Comparison of ENCODE assay signal across 10 cellular contexts in the genomic region with DNA sequence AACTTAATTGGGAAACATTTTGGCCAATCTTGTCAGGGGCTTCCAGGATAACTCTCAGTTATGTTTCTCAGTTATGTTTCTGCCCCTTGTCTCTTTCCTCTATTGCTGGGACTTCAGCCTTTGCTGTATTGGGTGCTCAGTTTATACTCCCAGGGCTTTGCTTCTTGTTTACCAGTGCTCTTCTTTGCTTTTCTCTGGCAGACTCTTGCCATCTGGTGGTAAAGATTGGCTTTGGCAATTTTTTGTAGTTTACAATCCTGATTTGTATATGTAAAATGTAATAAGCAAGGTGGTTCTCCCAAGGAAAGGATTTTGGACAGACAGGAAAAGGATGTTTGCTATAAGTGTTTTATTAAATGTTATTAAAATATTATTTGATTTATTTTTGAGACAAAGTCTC. TPM values are rescaled to one million over a fixed set of nuclear protein-coding genes. Genes with fewer than 3 reads are reported as not detected.
A peak's percentile ranks its signal among the peaks of the same experiment; 100 is the strongest.
DNase-seq lines count a peak whose midpoint lies in the region; ATAC-seq, FAIRE-seq and TF ChIP-seq lines count a peak whose summit lies in the region.
"Had no signal": no experiment of that assay in that cellular context is flagged by ENCODE, and none has a peak within 500 bp of the region (broad histone marks: within the 10 kb centered on the region; RNA-seq: fewer than 3 reads in every experiment).

No MANE protein-coding gene starts in this region.

- H2BK120ac ChIP-seq in neuronal stem cell (ENCODE audit: low read depth, low read length): no peak overlapping the region

- no peak overlapping the region for H2BK12ac ChIP-seq in neuronal stem cell (ENCODE audit: low read length)

- H3K79me2 ChIP-seq in OCI-LY1 (ENCODE audit: insufficient read depth, low read length) (0 out of 2 replicates have a peak, but pooled peaks cover 2% of the 10 kb centered on the region), endothelial cell of umbilical vein (ENCODE audit: control insufficient read depth, insufficient read depth, low read length) (no peaks in the 10 kb centered on the region)

- no peaks in the 10 kb centered on the region for H3K9me2 ChIP-seq in OCI-LY1 (ENCODE audit: low read depth, low read length)

- no peak overlapping the region for H3K4me2 ChIP-seq in OCI-LY1 (ENCODE audit: low read length)
- H3K4me2 ChIP-seq in endothelial cell of umbilical vein (ENCODE audit: insufficient read depth, low read length): no peak overlapping the region
- H3K4me2 ChIP-seq in neuronal stem cell (ENCODE audit: insufficient read depth, low read length, poor library complexity, severe bottlenecking): no peak overlapping the region

- H2BK5ac ChIP-seq in neuronal stem cell (ENCODE audit: low read length): no peak overlapping the region

- no peaks in the 10 kb centered on the region for H3K4me1 Mint-ChIP-seq in activated CD4-positive, alpha-beta memory T cell treated with anti-CD3 and anti-CD28 coated beads for 36 hours (ENCODE audit: low read depth)

- H3K4ac ChIP-seq in neuronal stem cell (ENCODE audit: low read length): no peak overlapping the region

- H2BK15ac ChIP-seq in neuronal stem cell (ENCODE audit: low read length): no peak overlapping the region

- H2AFZ ChIP-seq in OCI-LY1 (ENCODE audit: low read length) (no peak overlapping the region), endothelial cell of umbilical vein (ENCODE audit: low read depth, low read length) (no peak overlapping the region), neuronal stem cell (ENCODE audit: low read length) (no peak overlapping the region)

- no peak overlapping the region for H4K91ac ChIP-seq in neuronal stem cell (ENCODE audit: low read depth, low read length, poor library complexity)

- peaks cover 6% of the 10 kb centered on the region for H3K36me3 Mint-ChIP-seq in activated CD4-positive, alpha-beta memory T cell treated with anti-CD3 and anti-CD28 coated beads for 36 hours

- H3K18ac ChIP-seq in neuronal stem cell (ENCODE audit: low read length): no peak overlapping the region

- dilution Hi-C loops in endothelial cell of umbilical vein (cut with MboI; ENCODE audit: extremely low pct_ligation_motif_present, low sequenced_read_pairs): no loop called here

- intact Hi-C loops in endothelial cell of umbilical vein (cut with micrococcal nuclease): loop anchor here (1.0 kb wide), 1 partner anchor 151 kb away; no protein-coding TSS in a partner anchor
- intact Hi-C loops in activated CD4-positive, alpha-beta memory T cell treated with anti-CD3 and anti-CD28 coated beads for 36 hours (cut with micrococcal nuclease): no loop called here

- no peak for TF ChIP-seq POLR2A in endothelial cell of umbilical vein (IDR thresholded peaks at IDR 0.05; ENCODE audit: low read depth, low read length)

- BruUV-seq in endothelial cell of umbilical vein (replicated peaks; lab: Mats Ljungman, UMichigan): no TSS peak

- no peaks in the 10 kb centered on the region for H3K9me3 ChIP-seq in OCI-LY1 (ENCODE audit: low read length)
- no peaks in the 10 kb centered on the region for H3K9me3 ChIP-seq in endothelial cell of umbilical vein (replicated peaks; ENCODE audit: control insufficient read depth, insufficient read depth, low read length)
- no peaks in the 10 kb centered on the region for H3K9me3 ChIP-seq in neuronal stem cell (replicated peaks in 1 of 2; ENCODE audit: control insufficient read depth in 2 of 2, insufficient read depth in 1 of 2, low read depth in 1 of 2, low read length in 2 of 2)
- H3K9me3 ChIP-seq: SJSA1 had no signal

- no peak for FAIRE-seq in endothelial cell of umbilical vein (lab: Jason Lieb, UNC)

- no peak overlapping the region for H4K8ac ChIP-seq in neuronal stem cell (ENCODE audit: low read depth, low read length)

- POLR2A ChIA-PET in endothelial cell of umbilical vein (lab: Charles Lee): no interaction called here
- POLR2A ChIA-PET in activated CD4-positive, alpha-beta memory T cell treated with anti-CD3 and anti-CD28 coated beads for 36 hours (lab: Charles Lee): no interaction called here

- no peak overlapping the region for H3K4me3 ChIP-seq in OCI-LY1 (ENCODE audit: low read depth, low read length, poor library complexity, severe bottlenecking)
- H3K4me3 ChIP-seq in endothelial cell of umbilical vein (replicated peaks in 1 of 3; ENCODE audit: insufficient read depth in 1 of 3, low read depth in 1 of 3, low read length in 3 of 3): no peak overlapping the region
- no peak overlapping the region for H3K4me3 ChIP-seq in neuronal stem cell (ENCODE audit: low read length in 2 of 2)
- H3K4me3 ChIP-seq: SJSA1 had no signal

- CTCF ChIA-PET in endothelial cell of umbilical vein (lab: Charles Lee): interaction anchor here (1.0 to 2.5 kb wide), 3 partner anchors 38 to 151 kb away, joined by 3 to 23 read pairs (median 4); a partner anchor contains a TSS
- CTCF ChIA-PET in activated CD4-positive, alpha-beta memory T cell treated with anti-CD3 and anti-CD28 coated beads for 36 hours (lab: Charles Lee): interaction anchor here (1.0 kb wide), 1 partner anchor 13 kb away, joined by 3 read pairs; no protein-coding TSS in a partner anchor

- H3K27me3 Mint-ChIP-seq in activated CD4-positive, alpha-beta memory T cell treated with anti-CD3 and anti-CD28 coated beads for 36 hours: no peaks in the 10 kb centered on the region

- no peak for ATAC-seq in GM19035 (IDR thresholded peaks at IDR 0.05; ENCODE audit: unreplicated experiment)

- DNase-seq in DMS 273 treated with DMSO at 0.1 percent for 48 hours (lab: John Stamatoyannopoulos, UW) (peak; percentile 62), HT-29 (ENCODE audit: low spot score) (peak; percentile 63), endothelial cell of umbilical vein (ENCODE audit: low read depth, low spot score) (peak; percentile 67), neuronal stem cell (ENCODE audit: low spot score) (peak; percentile 12)
- no peak for DNase-seq in activated CD4-positive, alpha-beta memory T cell treated with anti-CD3 and anti-CD28 coated beads for 36 hours
- DNase-seq in stimulated activated CD4-positive, alpha-beta T cell treated with anti-CD3 and anti-CD28 coated beads, Interleukin-4, amount 100 ng/mL, for 1 hour: no peak

- no peak overlapping the region for H3K27ac ChIP-seq in OCI-LY1 (ENCODE audit: low read depth, low read length, poor library complexity, severe bottlenecking)
- no peak overlapping the region for H3K27ac ChIP-seq in endothelial cell of umbilical vein (ENCODE audit: insufficient read depth, low read depth, low read length)
- H3K27ac ChIP-seq in neuronal stem cell (replicated peaks; ENCODE audit: low read length): no peak overlapping the region
- H3K27ac ChIP-seq: SJSA1 had no signal

- no peak overlapping the region for H3K9ac ChIP-seq in OCI-LY1 (ENCODE audit: low read length)
- H3K9ac ChIP-seq in endothelial cell of umbilical vein (replicated peaks; ENCODE audit: extremely low read depth, insufficient read depth, low read length): no peak overlapping the region
- H3K9ac ChIP-seq in neuronal stem cell (ENCODE audit: low read depth, low read length, poor library complexity): no peak overlapping the region

- no peaks in the 10 kb centered on the region for H3K9me3 Mint-ChIP-seq in activated CD4-positive, alpha-beta memory T cell treated with anti-CD3 and anti-CD28 coated beads for 36 hours

- no peaks in the 10 kb centered on the region for H3K79me1 ChIP-seq in neuronal stem cell (ENCODE audit: low read depth, low read length)

- H3K14ac ChIP-seq in neuronal stem cell (ENCODE audit: low read length): no peak overlapping the region

- TF ChIP-seq CTCF in OCI-LY1 (IDR thresholded peaks at IDR 0.05; ENCODE audit: low read length): peak; percentile 52
- TF ChIP-seq CTCF in endothelial cell of umbilical vein (IDR thresholded peaks at IDR 0.05; ENCODE audit: extremely low read depth in 1 of 2, insufficient read depth in 1 of 2, low read depth in 1 of 2, low read length in 2 of 2): peak; percentile 20 to 33

- no peak overlapping the region for H3K23ac ChIP-seq in neuronal stem cell (ENCODE audit: low read depth, low read length, poor library complexity)

- no peaks in the 10 kb centered on the region for H3F3A ChIP-seq in OCI-LY1 (ENCODE audit: insufficient read depth, low read length)

- H3K4me3 Mint-ChIP-seq in activated CD4-positive, alpha-beta memory T cell treated with anti-CD3 and anti-CD28 coated beads for 36 hours: no peak overlapping the region

- no peaks in the 10 kb centered on the region for H4K20me1 ChIP-seq in OCI-LY1 (ENCODE audit: insufficient read depth, low read length)
- no peaks in the 10 kb centered on the region for H4K20me1 ChIP-seq in endothelial cell of umbilical vein (replicated peaks; ENCODE audit: control insufficient read depth, extremely low read depth, insufficient read depth, low read length)

- H3K36me3 ChIP-seq in OCI-LY1 (ENCODE audit: insufficient read depth, low read length): 0 out of 2 replicates have a peak, but pooled peaks cover 3% of the 10 kb centered on the region
- peaks cover 0 to 5% of the 10 kb centered on the region in 2 experiments for H3K36me3 ChIP-seq in endothelial cell of umbilical vein (ENCODE audit: control insufficient read depth in 2 of 2, extremely low read depth in 1 of 2, insufficient read depth in 2 of 2, low read length in 2 of 2)
- peaks cover 0 to 38% of the 10 kb centered on the region in 2 donors for H3K36me3 ChIP-seq in neuronal stem cell (replicated peaks in 1 of 2; ENCODE audit: control insufficient read depth in 2 of 2, insufficient read depth in 2 of 2, low read length in 2 of 2)

- H3K27ac Mint-ChIP-seq in activated CD4-positive, alpha-beta memory T cell treated with anti-CD3 and anti-CD28 coated beads for 36 hours: no peak overlapping the region

- H3K27me3 ChIP-seq in OCI-LY1 (ENCODE audit: insufficient read depth, low read length) (no peaks in the 10 kb centered on the region), endothelial cell of umbilical vein (ENCODE audit: control insufficient read depth in 2 of 2, insufficient read depth in 2 of 2, low read length in 2 of 2) (no peaks in the 10 kb centered on the region), neuronal stem cell (ENCODE audit: control insufficient read depth in 3 of 3, insufficient read depth in 3 of 3, low read depth in 1 of 3, low read length in 3 of 3) (no peaks in the 10 kb centered on the region)
- H3K27me3 ChIP-seq: SJSA1 had no signal

- H3K4me1 ChIP-seq in OCI-LY1 (ENCODE audit: insufficient read depth, low read length, severe bottlenecking): no peaks in the 10 kb centered on the region
- H3K4me1 ChIP-seq in endothelial cell of umbilical vein (ENCODE audit: control insufficient read depth, extremely low read depth, insufficient read depth, low read length): no peaks in the 10 kb centered on the region
- no peaks in the 10 kb centered on the region for H3K4me1 ChIP-seq in neuronal stem cell (ENCODE audit: control insufficient read depth in 2 of 2, insufficient read depth in 1 of 2, low read depth in 1 of 2, low read length in 2 of 2)
- H3K4me1 ChIP-seq: SJSA1 had no signal

- no peaks in the 10 kb centered on the region for H3K9me1 ChIP-seq in endothelial cell of umbilical vein (replicated peaks; ENCODE audit: control insufficient read depth, extremely low read depth, insufficient read depth, low read length)

- no peak overlapping the region for H2AK5ac ChIP-seq in neuronal stem cell (ENCODE audit: low read depth, low read length)

RNA-seq across cellular contexts. Expression of a gene that starts 37.9 kb away (rescaled TPM):
- total RNA-seq in HT-29 (2014; rRNA removed; shearing (Covaris generic)): not detected in 2 replicates
- total RNA-seq in endothelial cell of umbilical vein: 0.84 and 1.8 TPM in 2 replicates
- polyA plus RNA-seq in endothelial cell of umbilical vein: 1.8 and 2.6 TPM in 2 replicates
- polyA plus RNA-seq in endothelial cell of umbilical vein (2011; cell fraction: cytosol; rRNA removed): 1.1 and 1.9 TPM in 2 replicates
- 0.43 and 0.53 TPM in 2 replicates for polyA plus RNA-seq in endothelial cell of umbilical vein (2011; cell fraction: nucleus; rRNA removed)
- polyA plus RNA-seq in endothelial cell of umbilical vein (2012): 0.42 and 0.56 TPM in 2 replicates
- 1.6 and 2.7 TPM in 2 replicates for polyA minus RNA-seq in endothelial cell of umbilical vein
- 1.9 TPM for polyA minus RNA-seq in endothelial cell of umbilical vein (2011; cell fraction: cytosol; rRNA and poly(A)+ RNA removed)
- not detected in 2 replicates for polyA minus RNA-seq in endothelial cell of umbilical vein (2011; cell fraction: nucleus; rRNA and poly(A)+ RNA removed)
- polyA plus RNA-seq in neuronal stem cell (2013, experiment 1 of 2): 2.4 TPM
- 2.5 TPM for polyA plus RNA-seq in neuronal stem cell (2013, experiment 2 of 2)
- total RNA-seq in activated CD4-positive, alpha-beta memory T cell treated with anti-CD3 and anti-CD28 coated beads for 36 hours: not detected
- total RNA-seq: mononuclear cell had no signal

RNA-seq across cellular contexts. Expression of a gene that starts 38.2 kb away (rescaled TPM):
- 15.9 and 17.7 TPM in 2 replicates for total RNA-seq in HT-29 (2014; rRNA removed; shearing (Covaris generic))
- total RNA-seq in endothelial cell of umbilical vein: 40.4 and 41.4 TPM in 2 replicates
- 31.6 and 32.0 TPM in 2 replicates for polyA plus RNA-seq in endothelial cell of umbilical vein
- polyA plus RNA-seq in endothelial cell of umbilical vein (2011; cell fraction: cytosol; rRNA removed): 46.1 and 46.2 TPM in 2 replicates
- 20.2 and 27.8 TPM in 2 replicates for polyA plus RNA-seq in endothelial cell of umbilical vein (2011; cell fraction: nucleus; rRNA removed)
- polyA plus RNA-seq in endothelial cell of umbilical vein (2012): 50.7 and 63.5 TPM in 2 replicates
- polyA minus RNA-seq in endothelial cell of umbilical vein: 19.1 and 25.5 TPM in 2 replicates
- 11.6 TPM for polyA minus RNA-seq in endothelial cell of umbilical vein (2011; cell fraction: cytosol; rRNA and poly(A)+ RNA removed)
- 7.6 and 10.7 TPM in 2 replicates for polyA minus RNA-seq in endothelial cell of umbilical vein (2011; cell fraction: nucleus; rRNA and poly(A)+ RNA removed)
- polyA plus RNA-seq in neuronal stem cell (2013, experiment 1 of 2): 53.9 TPM
- polyA plus RNA-seq in neuronal stem cell (2013, experiment 2 of 2): 55.7 TPM
- 10 to 100 TPM; 24.4 to 29.6 TPM for total RNA-seq in activated CD4-positive, alpha-beta memory T cell treated with anti-CD3 and anti-CD28 coated beads for 36 hours

RNA-seq across cellular contexts. Expression of a gene that starts 38.4 kb away (rescaled TPM):
- 221 and 257 TPM in 2 replicates for total RNA-seq in HT-29 (2014; rRNA removed; shearing (Covaris generic))
- 78.1 and 85.3 TPM in 2 replicates for total RNA-seq in endothelial cell of umbilical vein
- polyA plus RNA-seq in endothelial cell of umbilical vein: 57.8 and 66.3 TPM in 2 replicates
- polyA plus RNA-seq in endothelial cell of umbilical vein (2011; cell fraction: cytosol; rRNA removed): 67.2 and 73.5 TPM in 2 replicates
- 61.5 and 69.7 TPM in 2 replicates for polyA plus RNA-seq in endothelial cell of umbilical vein (2011; cell fraction: nucleus; rRNA removed)
- polyA plus RNA-seq in endothelial cell of umbilical vein (2012): 43.3 and 68.8 TPM in 2 replicates
- 112 and 115 TPM in 2 replicates for polyA minus RNA-seq in endothelial cell of umbilical vein
- polyA minus RNA-seq in endothelial cell of umbilical vein (2011; cell fraction: cytosol; rRNA and poly(A)+ RNA removed): 88.8 TPM
- polyA minus RNA-seq in endothelial cell of umbilical vein (2011; cell fraction: nucleus; rRNA and poly(A)+ RNA removed): 44.0 and 66.4 TPM in 2 replicates
- 79.1 TPM for polyA plus RNA-seq in neuronal stem cell (2013, experiment 1 of 2)
- 78.5 TPM for polyA plus RNA-seq in neuronal stem cell (2013, experiment 2 of 2)
- total RNA-seq in activated CD4-positive, alpha-beta memory T cell treated with anti-CD3 and anti-CD28 coated beads for 36 hours: 10 to 100 TPM; 83.7 to 96.4 TPM

Comparison
In these comparisons a context has a peak if more than half of its experiments do, and no peak if none do; other contexts are left out.
1. DNase-seq: peak in DMS 273 treated with DMSO at 0.1 percent for 48 hours (single experiment), HT-29 (single experiment), endothelial cell of umbilical vein (single experiment) and neuronal stem cell (single experiment); none in activated CD4-positive, alpha-beta memory T cell treated with anti-CD3 and anti-CD28 coated beads for 36 hours (single experiment) and stimulated activated CD4-positive, alpha-beta T cell treated with anti-CD3 and anti-CD28 coated beads, Interleukin-4, amount 100 ng/mL, for 1 hour (single experiment).